In the genomic region with DNA sequence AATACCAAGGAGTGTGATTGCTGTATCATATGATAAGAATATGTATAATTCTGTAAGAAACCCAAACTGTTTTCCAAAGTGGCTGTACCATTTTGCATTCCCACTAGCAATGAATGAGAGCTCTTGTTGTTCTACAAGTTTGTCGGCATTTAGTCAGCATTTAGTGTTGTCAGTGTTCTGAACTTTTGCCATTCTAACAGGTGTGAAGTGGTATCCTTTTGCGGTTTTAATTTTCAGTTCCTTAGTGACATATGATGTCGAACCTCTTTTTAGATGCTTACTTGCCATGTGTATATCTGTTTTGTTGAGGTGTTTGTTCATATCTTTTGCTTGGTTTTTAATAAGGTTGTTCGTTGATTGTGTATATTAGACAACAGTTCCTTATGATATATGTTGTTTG, we compare ENCODE assay signal across 9 cellular contexts.
"Had no signal": no experiment of that assay in that cellular context is flagged by ENCODE, and none has a peak within 500 bp of the region (broad histone marks: within the 10 kb centered on the region; RNA-seq: fewer than 3 reads in every experiment).

No MANE protein-coding gene starts in this region.

- H3K27ac Mint-ChIP-seq: GM23338, H9 had no signal

- H3K4me1 Mint-ChIP-seq: GM23338, H9 had no signal

- H3K9me3 Mint-ChIP-seq: GM23338, H9 had no signal

- DNase-seq: H9, HCEC 1CT, IMR-90, KG1 had no signal

- H3K4me3 ChIP-seq: GM23338, K562 had no signal

- H3K4me2 ChIP-seq: GM23338 had no signal

- ATAC-seq: GM23338, K562 had no signal

- H2AFZ ChIP-seq: GM23338 had no signal

- H3K4me3 Mint-ChIP-seq: GM23338, H9 had no signal

- FAIRE-seq: H1, H54, HTR-8/SVneo, K562 had no signal
